ENCODE assay signal across 8 cellular contexts in the genomic region with DNA sequence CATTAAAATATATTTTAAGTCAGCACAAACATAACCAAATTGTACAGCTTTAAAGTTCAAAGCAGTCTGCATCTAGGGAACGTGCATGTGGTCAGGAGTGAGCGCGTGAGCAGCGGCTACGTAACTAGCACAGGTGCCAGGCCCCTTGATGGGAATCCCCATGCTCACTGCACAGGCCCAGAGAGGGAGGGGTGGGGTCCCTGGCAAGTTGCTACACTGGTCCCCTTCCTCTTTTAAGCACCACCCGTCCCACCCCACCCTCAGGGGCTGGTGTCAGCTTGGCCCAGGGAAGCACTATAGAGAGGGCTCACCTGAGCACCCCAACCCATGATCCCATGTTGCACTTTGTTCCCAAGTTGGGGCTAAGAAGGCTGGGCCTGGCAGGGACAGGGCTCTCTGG. TPM values are rescaled to one million over a fixed set of nuclear protein-coding genes. Genes with fewer than 3 reads are reported as not detected.
DNase-seq lines count a peak whose midpoint lies in the region; ATAC-seq and TF ChIP-seq lines count a peak whose summit lies in the region.

No MANE protein-coding gene starts in this region.

- H3K36me3 Mint-ChIP-seq in natural killer cell = no peaks in the 10 kb centered on the region

- ATAC-seq in natural killer cell = no peak
- no peak for ATAC-seq in activated CD4-positive, CD25-positive, alpha-beta regulatory T cell treated with anti-CD3 and anti-CD28 coated beads, Interleukin-2, amount 50 U/mL, for 24 hours

- no peaks in the 10 kb centered on the region for H3K27me3 ChIP-seq in GM06990 (replicated peaks; ENCODE audit: control insufficient read depth, insufficient read depth, low read length)
- H3K27me3 ChIP-seq in Peyer's patch = no peaks in the 10 kb centered on the region

- intact Hi-C loops in natural killer cell (cut with micrococcal nuclease) = no loop called here

- H3K27me3 Mint-ChIP-seq in natural killer cell (ENCODE audit: low read depth in 2 of 2) = no peaks in the 10 kb centered on the region

- no peaks in the 10 kb centered on the region for H3K9me3 ChIP-seq in Peyer's patch

- no peak for TF ChIP-seq POLR2A in Peyer's patch (IDR thresholded peaks at IDR 0.05)

- H3K4me1 Mint-ChIP-seq in natural killer cell = peaks cover 21 to 32% of the 10 kb centered on the region in 2 donors

- peak overlapping the region; percentile 96 to 100 (median 98) for H3K27ac ChIP-seq in Peyer's patch

- no peaks in the 10 kb centered on the region for H3K9me3 Mint-ChIP-seq in natural killer cell

- TF ChIP-seq CTCF in GM06990 (IDR thresholded peaks at IDR 0.05; ENCODE audit: insufficient read depth, low read length, poor library complexity, severe bottlenecking) (no peak), Peyer's patch (IDR thresholded peaks at IDR 0.05) (no peak), natural killer cell (IDR thresholded peaks at IDR 0.05) (no peak)

- H3K36me3 ChIP-seq in GM06990 (ENCODE audit: control insufficient read depth, insufficient read depth, low read length) = peaks cover 31% of the 10 kb centered on the region
- H3K36me3 ChIP-seq in Peyer's patch = peaks cover 0 to 51% (median 0%) of the 10 kb centered on the region in 3 donors

- peak overlapping the region; percentile 88 to 93 for H3K27ac Mint-ChIP-seq in natural killer cell

- H3K4me3 ChIP-seq in GM06990 (replicated peaks; ENCODE audit: low read depth, low read length) = peak overlapping the region; percentile 99
- peak overlapping the region; percentile 83 to 99 (median 98) for H3K4me3 ChIP-seq in Peyer's patch

- peak overlapping the region; percentile 92 for H3K4me3 Mint-ChIP-seq in natural killer cell

- peaks cover 3 to 63% (median 11%) of the 10 kb centered on the region in 4 donors for H3K4me1 ChIP-seq in Peyer's patch

- DNase-seq in GM06990 (ENCODE audit: extremely low read depth, insufficient read length) = no peak
- peak; percentile 34 to 61 (median 57) for DNase-seq in Peyer's patch
- DNase-seq in effector CD4-positive, alpha-beta T cell = peak; percentile 32
- DNase-seq in natural killer cell = no peak
- no peak for DNase-seq in superior temporal gyrus (ENCODE audit: extremely low spot score)
- DNase-seq in GOT3 (lab: John Stamatoyannopoulos, UW) = no peak
- DNase-seq in 8988T = no peak

RNA-seq across cellular contexts. Expression of a gene that starts 0.8 kb away (rescaled TPM):
- 10 to 100 TPM; 35.4 to 46.4 (median 40.7) TPM for total RNA-seq in Peyer's patch
- 10 to 100 TPM; 24.1 to 28.9 (median 27.5) TPM for total RNA-seq in natural killer cell

RNA-seq across cellular contexts. Expression of a gene that starts 5.1 kb away (rescaled TPM):
- total RNA-seq in Peyer's patch (1 to 10 TPM; 1.2 to 3.5 (median 2.9) TPM), natural killer cell (1 to 10 TPM in 2 of 3 donors, not detected in 1; 1.3 to 1.9 TPM)

RNA-seq across cellular contexts. Expression of a gene that starts 35.2 kb away (rescaled TPM):
- total RNA-seq in Peyer's patch (100 to 1,000 TPM in 1 of 4 donors, 10 to 100 TPM in 3; 74.3 to 101 (median 84.3) TPM), natural killer cell (10 to 100 TPM; 48.5 to 58.7 (median 55.6) TPM)

RNA-seq across cellular contexts. Expression of a gene that starts 35.3 kb away (rescaled TPM):
- 100 to 1,000 TPM in 2 of 4 donors, 10 to 100 TPM in 2; 52.0 to 156 (median 93.3) TPM for total RNA-seq in Peyer's patch
- 10 to 100 TPM in 2 of 3 donors, 1 to 10 TPM in 1; 9.5 to 19.1 (median 15.2) TPM for total RNA-seq in natural killer cell

RNA-seq across cellular contexts. Expression of a gene that starts 50.4 kb away (rescaled TPM):
- total RNA-seq in Peyer's patch = 100 to 1,000 TPM in 3 of 4 donors, 10 to 100 TPM in 1; 99.0 to 170 (median 119) TPM
- total RNA-seq in natural killer cell = 10 to 100 TPM; 62.8 to 95.7 (median 77.5) TPM

Comparison
In these comparisons a context has a peak if more than half of its experiments do, and no peak if none do; other contexts are left out.
1. DNase-seq: peak in Peyer's patch (3 of 3) and effector CD4-positive, alpha-beta T cell (single experiment); none in GM06990 (single experiment), natural killer cell (single experiment), superior temporal gyrus (single experiment), GOT3 (single experiment) and 8988T (single experiment).